ENCODE assay signal across 3 cellular contexts in the genomic region with DNA sequence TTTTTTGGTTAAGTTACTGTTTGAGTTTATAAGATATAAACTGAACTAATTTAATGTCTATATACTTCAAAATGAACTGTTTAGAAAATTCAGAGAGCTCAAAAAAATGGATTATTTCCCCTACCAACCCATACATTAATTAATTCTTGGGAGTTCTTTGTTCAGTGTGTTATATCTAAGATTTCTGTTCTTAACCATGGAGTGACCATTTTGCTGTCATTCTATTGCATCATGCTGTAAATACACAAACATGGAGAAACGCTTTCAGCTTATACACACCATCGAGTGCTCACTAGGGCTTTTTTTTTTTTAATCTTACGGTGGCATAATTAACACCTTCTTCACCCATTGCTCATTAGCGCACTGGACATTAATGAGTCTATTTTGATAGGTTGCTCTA.
TF ChIP-seq lines count a peak whose summit lies in the region.

No MANE protein-coding gene starts in this region.

TF ChIP-seq in HepG2, 621 proteins besides CTCF, POLR2A, EP300 and RAD21:
- TF ChIP-seq ZNF343 (CRISPR knock-in tag; IDR thresholded peaks at IDR 0.05) (no peak), CEBPG (CRISPR knock-in tag; IDR thresholded peaks at IDR 0.05) (0 out of 2 replicates have a peak, but pooled peaks have one; percentile 6), CEBPB (IDR thresholded peaks at IDR 0.05; ENCODE audit: borderline replicate concordance, low read depth, low read length) (peak; percentile 32; the same call in 1 of the 2 replicates), HNF4G (IDR thresholded peaks at IDR 0.05; ENCODE audit: borderline replicate concordance, low read depth, low read length) (no peak), HNF4G (CRISPR knock-in tag; IDR thresholded peaks at IDR 0.05; ENCODE audit: borderline replicate concordance, low read depth) (no peak), ZNF441 (CRISPR knock-in tag; IDR thresholded peaks at IDR 0.05; ENCODE audit: borderline replicate concordance) (no peak)
- TF ChIP-seq, protein P1, sequence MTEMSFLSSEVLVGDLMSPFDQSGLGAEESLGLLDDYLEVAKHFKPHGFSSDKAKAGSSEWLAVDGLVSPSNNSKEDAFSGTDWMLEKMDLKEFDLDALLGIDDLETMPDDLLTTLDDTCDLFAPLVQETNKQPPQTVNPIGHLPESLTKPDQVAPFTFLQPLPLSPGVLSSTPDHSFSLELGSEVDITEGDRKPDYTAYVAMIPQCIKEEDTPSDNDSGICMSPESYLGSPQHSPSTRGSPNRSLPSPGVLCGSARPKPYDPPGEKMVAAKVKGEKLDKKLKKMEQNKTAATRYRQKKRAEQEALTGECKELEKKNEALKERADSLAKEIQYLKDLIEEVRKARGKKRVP (CRISPR knock-in tag; IDR thresholded peaks at IDR 0.05), result peak in 1 of 2 experiments; percentile 42; a peak in 1 of 4 replicates
- TF ChIP-seq, protein P2, sequence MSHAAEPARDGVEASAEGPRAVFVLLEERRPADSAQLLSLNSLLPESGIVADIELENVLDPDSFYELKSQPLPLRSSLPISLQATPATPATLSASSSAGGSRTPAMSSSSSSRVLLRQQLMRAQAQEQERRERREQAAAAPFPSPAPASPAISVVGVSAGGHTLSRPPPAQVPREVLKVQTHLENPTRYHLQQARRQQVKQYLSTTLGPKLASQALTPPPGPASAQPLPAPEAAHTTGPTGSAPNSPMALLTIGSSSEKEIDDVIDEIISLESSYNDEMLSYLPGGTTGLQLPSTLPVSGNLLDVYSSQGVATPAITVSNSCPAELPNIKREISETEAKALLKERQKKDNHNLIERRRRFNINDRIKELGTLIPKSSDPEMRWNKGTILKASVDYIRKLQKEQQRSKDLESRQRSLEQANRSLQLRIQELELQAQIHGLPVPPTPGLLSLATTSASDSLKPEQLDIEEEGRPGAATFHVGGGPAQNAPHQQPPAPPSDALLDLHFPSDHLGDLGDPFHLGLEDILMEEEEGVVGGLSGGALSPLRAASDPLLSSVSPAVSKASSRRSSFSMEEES (CRISPR knock-in tag; IDR thresholded peaks at IDR 0.05), result no peak
- TF ChIP-seq, protein P3, sequence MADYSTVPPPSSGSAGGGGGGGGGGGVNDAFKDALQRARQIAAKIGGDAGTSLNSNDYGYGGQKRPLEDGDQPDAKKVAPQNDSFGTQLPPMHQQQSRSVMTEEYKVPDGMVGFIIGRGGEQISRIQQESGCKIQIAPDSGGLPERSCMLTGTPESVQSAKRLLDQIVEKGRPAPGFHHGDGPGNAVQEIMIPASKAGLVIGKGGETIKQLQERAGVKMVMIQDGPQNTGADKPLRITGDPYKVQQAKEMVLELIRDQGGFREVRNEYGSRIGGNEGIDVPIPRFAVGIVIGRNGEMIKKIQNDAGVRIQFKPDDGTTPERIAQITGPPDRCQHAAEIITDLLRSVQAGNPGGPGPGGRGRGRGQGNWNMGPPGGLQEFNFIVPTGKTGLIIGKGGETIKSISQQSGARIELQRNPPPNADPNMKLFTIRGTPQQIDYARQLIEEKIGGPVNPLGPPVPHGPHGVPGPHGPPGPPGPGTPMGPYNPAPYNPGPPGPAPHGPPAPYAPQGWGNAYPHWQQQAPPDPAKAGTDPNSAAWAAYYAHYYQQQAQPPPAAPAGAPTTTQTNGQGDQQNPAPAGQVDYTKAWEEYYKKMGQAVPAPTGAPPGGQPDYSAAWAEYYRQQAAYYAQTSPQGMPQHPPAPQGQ (CRISPR knock-in tag; IDR thresholded peaks at IDR 0.05; ENCODE audit: borderline replicate concordance), result no peak
- TF ChIP-seq, protein P4, sequence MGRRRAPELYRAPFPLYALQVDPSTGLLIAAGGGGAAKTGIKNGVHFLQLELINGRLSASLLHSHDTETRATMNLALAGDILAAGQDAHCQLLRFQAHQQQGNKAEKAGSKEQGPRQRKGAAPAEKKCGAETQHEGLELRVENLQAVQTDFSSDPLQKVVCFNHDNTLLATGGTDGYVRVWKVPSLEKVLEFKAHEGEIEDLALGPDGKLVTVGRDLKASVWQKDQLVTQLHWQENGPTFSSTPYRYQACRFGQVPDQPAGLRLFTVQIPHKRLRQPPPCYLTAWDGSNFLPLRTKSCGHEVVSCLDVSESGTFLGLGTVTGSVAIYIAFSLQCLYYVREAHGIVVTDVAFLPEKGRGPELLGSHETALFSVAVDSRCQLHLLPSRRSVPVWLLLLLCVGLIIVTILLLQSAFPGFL (CRISPR knock-in tag; IDR thresholded peaks at IDR 0.05), result no peak

TF ChIP-seq in IMR-90, 13 proteins besides CTCF, POLR2A, EP300 and RAD21:
- TF ChIP-seq, protein P5, sequence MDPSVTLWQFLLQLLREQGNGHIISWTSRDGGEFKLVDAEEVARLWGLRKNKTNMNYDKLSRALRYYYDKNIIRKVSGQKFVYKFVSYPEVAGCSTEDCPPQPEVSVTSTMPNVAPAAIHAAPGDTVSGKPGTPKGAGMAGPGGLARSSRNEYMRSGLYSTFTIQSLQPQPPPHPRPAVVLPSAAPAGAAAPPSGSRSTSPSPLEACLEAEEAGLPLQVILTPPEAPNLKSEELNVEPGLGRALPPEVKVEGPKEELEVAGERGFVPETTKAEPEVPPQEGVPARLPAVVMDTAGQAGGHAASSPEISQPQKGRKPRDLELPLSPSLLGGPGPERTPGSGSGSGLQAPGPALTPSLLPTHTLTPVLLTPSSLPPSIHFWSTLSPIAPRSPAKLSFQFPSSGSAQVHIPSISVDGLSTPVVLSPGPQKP (IDR thresholded peaks at IDR 0.05; ENCODE audit: borderline replicate concordance, low read depth, low read length), result no peak
- TF ChIP-seq CEBPB (IDR thresholded peaks at IDR 0.05; ENCODE audit: low read depth, low read length), result peak; percentile 35; the same call in 1 of the 2 replicates
- no peak for TF ChIP-seq MAFK (IDR thresholded peaks at IDR 0.05; ENCODE audit: low read depth, low read length)
- TF ChIP-seq RFX5 (IDR thresholded peaks at IDR 0.05; ENCODE audit: low read depth, low read length), result no peak
- no peak for TF ChIP-seq FOS (IDR thresholded peaks at IDR 0.05; ENCODE audit: low read depth, low read length)
- TF ChIP-seq RCOR1 (IDR thresholded peaks at IDR 0.05; ENCODE audit: insufficient replicate concordance, low read length), result no peak
- TF ChIP-seq SMC3 (IDR thresholded peaks at IDR 0.05; ENCODE audit: low read depth, low read length), result no peak
- no peak for TF ChIP-seq BHLHE40 (IDR thresholded peaks at IDR 0.05; ENCODE audit: low read depth, low read length)

TF ChIP-seq in K562, 482 proteins besides CTCF, POLR2A, EP300 and RAD21 (continues in another document):
- TF ChIP-seq SETDB1 (IDR thresholded peaks at IDR 0.05; ENCODE audit: low read length) (no peak), ZNF644 (tag; IDR thresholded peaks at IDR 0.05; ENCODE audit: low read depth) (peak; percentile 73; the same call in 1 of the 2 replicates), ZNF766 (CRISPR knock-in tag; conservative IDR thresholded peaks at IDR 0.05) (0 out of 2 replicates have a peak, but pooled peaks have one; percentile 30), RBM22 (IDR thresholded peaks at IDR 0.05; ENCODE audit: low read depth, low read length, poor library complexity, severe bottlenecking) (no peak), TEAD1 (CRISPR knock-in tag; IDR thresholded peaks at IDR 0.05) (peak in 1 of 2 experiments; percentile 59; a peak in 1 of 4 replicates), SRSF1 (IDR thresholded peaks at IDR 0.05; ENCODE audit: low read depth, low read length) (no peak), NFXL1 (CRISPR knock-in tag; IDR thresholded peaks at IDR 0.05) (peak; percentile 74; the same call in 1 of the 2 replicates), E2F3 (CRISPR knock-in tag; IDR thresholded peaks at IDR 0.05) (no peak), TEAD2 (tag; IDR thresholded peaks at IDR 0.05) (no peak), FOXJ3 (CRISPR knock-in tag; IDR thresholded peaks at IDR 0.05) (no peak), CBX8 (IDR thresholded peaks at IDR 0.05; ENCODE audit: borderline replicate concordance, extremely low read depth, low read depth, low read length, poor library complexity, severe bottlenecking) (no peak), ZNF830 (CRISPR knock-in tag; IDR thresholded peaks at IDR 0.05) (no peak), TCF7L2 (IDR thresholded peaks at IDR 0.05; ENCODE audit: low read depth, low read length) (no peak), CEBPG (CRISPR knock-in tag; IDR thresholded peaks at IDR 0.05) (peak; percentile 68; the same call in 1 of the 2 replicates), CEBPG (tag; conservative IDR thresholded peaks at IDR 0.05 in 1 of 2, IDR thresholded peaks at IDR 0.05 in 1 of 2) (peak; percentile 71 to 93; a peak in 3 of 4 replicates), SLC30A9 (CRISPR knock-in tag; IDR thresholded peaks at IDR 0.05) (no peak), ZNF507 (tag; conservative IDR thresholded peaks at IDR 0.05) (no peak), HSF4 (CRISPR knock-in tag; IDR thresholded peaks at IDR 0.05; ENCODE audit: borderline replicate concordance) (peak; percentile 80; the same call in 1 of the 2 replicates)
- TF ChIP-seq, protein P6, sequence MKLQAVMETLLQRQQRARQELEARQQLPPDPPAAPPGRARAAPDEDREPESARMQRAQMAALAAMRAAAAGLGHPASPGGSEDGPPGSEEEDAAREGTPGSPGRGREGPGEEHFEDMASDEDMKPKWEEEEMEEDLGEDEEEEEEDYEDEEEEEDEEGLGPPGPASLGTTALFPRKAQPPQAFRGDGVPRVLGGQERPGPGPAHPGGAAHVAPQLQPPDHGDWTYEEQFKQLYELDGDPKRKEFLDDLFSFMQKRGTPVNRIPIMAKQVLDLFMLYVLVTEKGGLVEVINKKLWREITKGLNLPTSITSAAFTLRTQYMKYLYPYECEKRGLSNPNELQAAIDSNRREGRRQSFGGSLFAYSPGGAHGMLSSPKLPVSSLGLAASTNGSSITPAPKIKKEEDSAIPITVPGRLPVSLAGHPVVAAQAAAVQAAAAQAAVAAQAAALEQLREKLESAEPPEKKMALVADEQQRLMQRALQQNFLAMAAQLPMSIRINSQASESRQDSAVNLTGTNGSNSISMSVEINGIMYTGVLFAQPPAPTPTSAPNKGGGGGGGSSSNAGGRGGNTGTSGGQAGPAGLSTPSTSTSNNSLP (IDR thresholded peaks at IDR 0.05; ENCODE audit: borderline replicate concordance, low read depth, low read length), result no peak
- TF ChIP-seq, protein P7, sequence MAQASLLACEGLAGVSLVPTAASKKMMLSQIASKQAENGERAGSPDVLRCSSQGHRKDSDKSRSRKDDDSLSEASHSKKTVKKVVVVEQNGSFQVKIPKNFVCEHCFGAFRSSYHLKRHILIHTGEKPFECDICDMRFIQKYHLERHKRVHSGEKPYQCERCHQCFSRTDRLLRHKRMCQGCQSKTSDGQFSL (CRISPR knock-in tag; IDR thresholded peaks at IDR 0.05), result no peak
- TF ChIP-seq, protein P7 (tag; IDR thresholded peaks at IDR 0.05), result peak in 1 of 2 experiments; percentile 69; a peak in 1 of 4 replicates
- TF ChIP-seq, protein P5 (CRISPR knock-in tag; IDR thresholded peaks at IDR 0.05), result no peak
- TF ChIP-seq, protein P8, sequence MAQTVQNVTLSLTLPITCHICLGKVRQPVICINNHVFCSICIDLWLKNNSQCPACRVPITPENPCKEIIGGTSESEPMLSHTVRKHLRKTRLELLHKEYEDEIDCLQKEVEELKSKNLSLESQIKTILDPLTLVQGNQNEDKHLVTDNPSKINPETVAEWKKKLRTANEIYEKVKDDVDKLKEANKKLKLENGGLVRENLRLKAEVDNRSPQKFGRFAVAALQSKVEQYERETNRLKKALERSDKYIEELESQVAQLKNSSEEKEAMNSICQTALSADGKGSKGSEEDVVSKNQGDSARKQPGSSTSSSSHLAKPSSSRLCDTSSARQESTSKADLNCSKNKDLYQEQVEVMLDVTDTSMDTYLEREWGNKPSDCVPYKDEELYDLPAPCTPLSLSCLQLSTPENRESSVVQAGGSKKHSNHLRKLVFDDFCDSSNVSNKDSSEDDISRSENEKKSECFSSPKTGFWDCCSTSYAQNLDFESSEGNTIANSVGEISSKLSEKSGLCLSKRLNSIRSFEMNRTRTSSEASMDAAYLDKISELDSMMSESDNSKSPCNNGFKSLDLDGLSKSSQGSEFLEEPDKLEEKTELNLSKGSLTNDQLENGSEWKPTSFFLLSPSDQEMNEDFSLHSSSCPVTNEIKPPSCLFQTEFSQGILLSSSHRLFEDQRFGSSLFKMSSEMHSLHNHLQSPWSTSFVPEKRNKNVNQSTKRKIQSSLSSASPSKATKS (CRISPR knock-in tag; IDR thresholded peaks at IDR 0.05), result no peak
- TF ChIP-seq, protein P9, sequence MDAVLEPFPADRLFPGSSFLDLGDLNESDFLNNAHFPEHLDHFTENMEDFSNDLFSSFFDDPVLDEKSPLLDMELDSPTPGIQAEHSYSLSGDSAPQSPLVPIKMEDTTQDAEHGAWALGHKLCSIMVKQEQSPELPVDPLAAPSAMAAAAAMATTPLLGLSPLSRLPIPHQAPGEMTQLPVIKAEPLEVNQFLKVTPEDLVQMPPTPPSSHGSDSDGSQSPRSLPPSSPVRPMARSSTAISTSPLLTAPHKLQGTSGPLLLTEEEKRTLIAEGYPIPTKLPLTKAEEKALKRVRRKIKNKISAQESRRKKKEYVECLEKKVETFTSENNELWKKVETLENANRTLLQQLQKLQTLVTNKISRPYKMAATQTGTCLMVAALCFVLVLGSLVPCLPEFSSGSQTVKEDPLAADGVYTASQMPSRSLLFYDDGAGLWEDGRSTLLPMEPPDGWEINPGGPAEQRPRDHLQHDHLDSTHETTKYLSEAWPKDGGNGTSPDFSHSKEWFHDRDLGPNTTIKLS (IDR thresholded peaks at IDR 0.05; ENCODE audit: borderline replicate concordance, low read depth), result no peak
- TF ChIP-seq, protein P10, sequence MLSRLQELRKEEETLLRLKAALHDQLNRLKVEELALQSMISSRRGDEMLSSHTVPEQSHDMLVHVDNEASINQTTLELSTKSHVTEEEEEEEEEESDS (CRISPR knock-in tag; IDR thresholded peaks at IDR 0.05), result no peak
- TF ChIP-seq, protein P11, sequence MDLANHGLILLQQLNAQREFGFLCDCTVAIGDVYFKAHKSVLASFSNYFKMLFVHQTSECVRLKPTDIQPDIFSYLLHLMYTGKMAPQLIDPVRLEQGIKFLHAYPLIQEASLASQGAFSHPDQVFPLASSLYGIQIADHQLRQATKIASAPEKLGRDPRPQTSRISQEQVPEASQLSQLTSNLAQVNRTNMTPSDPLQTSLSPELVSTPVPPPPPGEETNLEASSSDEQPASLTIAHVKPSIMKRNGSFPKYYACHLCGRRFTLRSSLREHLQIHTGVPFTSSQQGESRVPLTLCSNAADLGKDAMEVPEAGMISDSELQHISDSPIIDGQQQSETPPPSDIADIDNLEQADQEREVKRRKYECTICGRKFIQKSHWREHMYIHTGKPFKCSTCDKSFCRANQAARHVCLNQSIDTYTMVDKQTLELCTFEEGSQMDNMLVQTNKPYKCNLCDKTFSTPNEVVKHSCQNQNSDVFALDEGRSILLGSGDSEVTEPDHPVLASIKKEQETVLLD (IDR thresholded peaks at IDR 0.05), result no peak
- TF ChIP-seq, protein P12, sequence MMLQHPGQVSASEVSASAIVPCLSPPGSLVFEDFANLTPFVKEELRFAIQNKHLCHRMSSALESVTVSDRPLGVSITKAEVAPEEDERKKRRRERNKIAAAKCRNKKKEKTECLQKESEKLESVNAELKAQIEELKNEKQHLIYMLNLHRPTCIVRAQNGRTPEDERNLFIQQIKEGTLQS (IDR thresholded peaks at IDR 0.05), result peak; percentile 83
- TF ChIP-seq, protein P12 (CRISPR knock-in tag; conservative IDR thresholded peaks at IDR 0.05), result no peak
